Comparison of ENCODE assay signal across 20 cellular contexts in genomic region chr1:111658622-111659021, GRCh38.
"Had no signal": no experiment of that assay in that cellular context is flagged by ENCODE, and none has a peak within 500 bp of the region (broad histone marks: within the 10 kb centered on the region; RNA-seq: fewer than 3 reads in every experiment).

No MANE protein-coding gene starts in this region.

- H3K4me2 ChIP-seq: hepatocyte had no signal

- H3K4me3 ChIP-seq: ascending aorta, colonic mucosa, hepatocyte, lower lobe of right lung, transverse colon, uterus had no signal

- H3K9me3 Mint-ChIP-seq: central memory CD8-positive, alpha-beta T cell; endodermal cell; nephron; stimulated activated naive CD8-positive, alpha-beta T cell treated with anti-CD3 and anti-CD28 coated beads, Interleukin-15, Interleukin-2, amounts not matched to agents 100 ng/mL and 50 ng/mL, for 24 hours had no signal

- H3K27ac ChIP-seq: ascending aorta, epithelial cell of prostate, hepatocyte, lower lobe of right lung, uterus had no signal

- H3K9me3 ChIP-seq: ascending aorta, colonic mucosa, lower lobe of right lung, transverse colon, uterus had no signal

- ATAC-seq: left colon, lower lobe of right lung had no signal

- H3K27ac Mint-ChIP-seq: endodermal cell; nephron; stimulated activated naive CD8-positive, alpha-beta T cell treated with anti-CD3 and anti-CD28 coated beads, Interleukin-15, Interleukin-2, amounts not matched to agents 100 ng/mL and 50 ng/mL, for 24 hours had no signal

- DNase-seq: activated CD4-positive, alpha-beta T cell treated with anti-CD3 and anti-CD28 coated beads for 4 hours; activated CD8-positive, alpha-beta memory T cell treated with anti-CD3 and anti-CD28 coated beads for 24 hours; activated CD8-positive, alpha-beta memory T cell treated with anti-CD3 and anti-CD28 coated beads, Interleukin-2, amount 50 U/mL, for 48 hours; colonic mucosa; endodermal cell; foreskin fibroblast; left colon; lower lobe of right lung; nucleus accumbens; posterior cingulate gyrus; stimulated activated CD4-positive, alpha-beta T cell treated with anti-CD3 and anti-CD28 coated beads, Interleukin-12 subunit alpha, Interleukin-12 subunit beta, amount 100 ng/mL, for 4 hours; stimulated activated CD4-positive, alpha-beta T cell treated with anti-CD3 and anti-CD28 coated beads, Interleukin-2, amount 100 ng/mL, for 24 hours; transverse colon; uterus had no signal

- H3K27me3 Mint-ChIP-seq: central memory CD8-positive, alpha-beta T cell; stimulated activated naive CD8-positive, alpha-beta T cell treated with anti-CD3 and anti-CD28 coated beads, Interleukin-15, Interleukin-2, amounts not matched to agents 100 ng/mL and 50 ng/mL, for 24 hours had no signal

- H2AFZ ChIP-seq: hepatocyte had no signal

- H3K36me3 ChIP-seq: ascending aorta, colonic mucosa, lower lobe of right lung, transverse colon, uterus had no signal

- H3K4me3 Mint-ChIP-seq: central memory CD8-positive, alpha-beta T cell; endodermal cell; nephron; stimulated activated naive CD8-positive, alpha-beta T cell treated with anti-CD3 and anti-CD28 coated beads, Interleukin-15, Interleukin-2, amounts not matched to agents 100 ng/mL and 50 ng/mL, for 24 hours had no signal

- H3K27me3 ChIP-seq: ascending aorta, colonic mucosa, hepatocyte, transverse colon, uterus had no signal
